20 cellular contexts compared by ENCODE assay signal in the genomic region with DNA sequence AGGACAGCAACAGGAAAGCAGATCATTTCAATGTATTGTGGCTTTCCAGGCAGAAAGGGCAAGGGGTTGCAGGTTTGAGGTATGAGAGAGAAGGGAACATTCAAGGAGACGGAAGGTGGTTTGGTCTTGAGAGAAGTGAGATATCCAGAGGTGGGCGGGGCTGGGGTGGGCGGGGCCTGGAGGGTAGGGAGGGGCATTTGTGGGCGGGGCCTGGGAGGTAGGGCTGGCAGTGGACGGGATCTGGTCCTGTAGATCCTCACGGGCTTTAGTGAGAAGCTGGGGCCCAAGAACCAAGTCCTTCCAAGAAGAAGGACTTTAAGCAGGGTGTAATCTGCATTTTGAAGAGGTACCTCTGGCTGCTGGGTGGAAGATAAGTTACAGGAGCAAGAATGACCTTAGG.
DNase-seq lines count a peak whose midpoint lies in the region; ATAC-seq, FAIRE-seq and TF ChIP-seq lines count a peak whose summit lies in the region.
"Had no signal": no experiment of that assay in that cellular context is flagged by ENCODE, and none has a peak within 500 bp of the region (broad histone marks: within the 10 kb centered on the region; RNA-seq: fewer than 3 reads in every experiment).

No MANE protein-coding gene starts in this region.

- no peaks in the 10 kb centered on the region for H3K4me1 ChIP-seq in testis
- H3K4me1 ChIP-seq in kidney (ENCODE audit: control insufficient read depth in 1 of 2, insufficient read depth in 1 of 2, low read depth in 1 of 2, low read length in 2 of 2) = no peaks in the 10 kb centered on the region
- H3K4me1 ChIP-seq: Caco-2 had no signal

- no peak for FAIRE-seq in kidney (lab: Jason Lieb, UNC)
- FAIRE-seq: GM12878, GM18507 had no signal

- TF ChIP-seq CTCF in testis (IDR thresholded peaks at IDR 0.05) (no peak), kidney (IDR thresholded peaks at IDR 0.05; ENCODE audit: borderline replicate concordance, extremely low read depth, insufficient read depth) (no peak)

- H3K36me3 Mint-ChIP-seq in activated CD4-positive, alpha-beta memory T cell treated with anti-CD3 and anti-CD28 coated beads, Interleukin-2, amount 10 ng/mL, durations not matched to agents 7 days and 5 days (ENCODE audit: low read depth) = no peaks in the 10 kb centered on the region

- H3K27ac ChIP-seq in testis (no peak overlapping the region), kidney (ENCODE audit: low read depth in 2 of 2, low read length in 2 of 2) (no peak overlapping the region)
- H3K27ac ChIP-seq: BLaER1 treated with 17β-estradiol and CSF1 and Interleukin-3, amounts not matched to agents 10 nM and 100 nM; SK-N-MC had no signal

- POLR2A ChIA-PET in activated CD4-positive, alpha-beta memory T cell treated with anti-CD3 and anti-CD28 coated beads, Interleukin-2, amount 10 ng/mL, durations not matched to agents 7 days and 5 days (lab: Charles Lee) = no interaction called here

- WGBS in testis, 2 donors = 60 to 64% methylated on average over 6 of the region's 6 CpGs

- H3K27me3 ChIP-seq in H7 (ENCODE audit: control insufficient read depth, insufficient read depth, low read length) (no peaks in the 10 kb centered on the region; the same call in 1 of the 2 replicates), testis (no peaks in the 10 kb centered on the region)
- H3K27me3 ChIP-seq: BLaER1 treated with 17β-estradiol and CSF1 and Interleukin-3, amounts not matched to agents 10 nM and 100 nM had no signal

- H3K27ac Mint-ChIP-seq in activated CD4-positive, alpha-beta memory T cell treated with anti-CD3 and anti-CD28 coated beads, Interleukin-2, amount 10 ng/mL, durations not matched to agents 7 days and 5 days = no peak overlapping the region
- H3K27ac Mint-ChIP-seq: T-helper 1 cell treated with Interleukin-12 subunit alpha and Interleukin-12 subunit beta and Interleukin-4 antibody, amounts not matched to agents 30 μg/mL and 1 μg/mL, for 36 hours had no signal

- no peak overlapping the region for H3K4me3 ChIP-seq in H7 (ENCODE audit: insufficient read depth, low read depth, low read length)
- H3K4me3 ChIP-seq in testis = no peak overlapping the region
- no peak overlapping the region for H3K4me3 ChIP-seq in kidney (ENCODE audit: low read length in 2 of 2)
- H3K4me3 ChIP-seq: BLaER1 treated with 17β-estradiol and CSF1 and Interleukin-3, amounts not matched to agents 10 nM and 100 nM; GM12878; SK-N-MC had no signal

- no peaks in the 10 kb centered on the region for H3K9me3 Mint-ChIP-seq in activated CD4-positive, alpha-beta memory T cell treated with anti-CD3 and anti-CD28 coated beads, Interleukin-2, amount 10 ng/mL, durations not matched to agents 7 days and 5 days
- H3K9me3 Mint-ChIP-seq: T-helper 1 cell treated with Interleukin-12 subunit alpha and Interleukin-12 subunit beta and Interleukin-4 antibody, amounts not matched to agents 30 μg/mL and 1 μg/mL, for 36 hours had no signal

- CTCF ChIA-PET in activated CD4-positive, alpha-beta memory T cell treated with anti-CD3 and anti-CD28 coated beads, Interleukin-2, amount 10 ng/mL, durations not matched to agents 7 days and 5 days (lab: Charles Lee) = no interaction called here

- no peaks in the 10 kb centered on the region for H3K9me3 ChIP-seq in testis
- no peaks in the 10 kb centered on the region for H3K9me3 ChIP-seq in kidney (ENCODE audit: control insufficient read depth in 1 of 2, low read length in 2 of 2)
- H3K9me3 ChIP-seq: Caco-2 had no signal

- no peak overlapping the region for H3K9ac ChIP-seq in kidney (ENCODE audit: low read length in 2 of 2)
- H3K9ac ChIP-seq: BLaER1 treated with 17β-estradiol and CSF1 and Interleukin-3, amounts not matched to agents 10 nM and 100 nM had no signal

- H3K4me1 Mint-ChIP-seq in activated CD4-positive, alpha-beta memory T cell treated with anti-CD3 and anti-CD28 coated beads, Interleukin-2, amount 10 ng/mL, durations not matched to agents 7 days and 5 days = no peaks in the 10 kb centered on the region

- H3K36me3 ChIP-seq in H7 (replicated peaks; ENCODE audit: control insufficient read depth, insufficient read depth, low read length) (no peaks in the 10 kb centered on the region), testis (ENCODE audit: low read depth, missing control alignments) (no peaks in the 10 kb centered on the region), kidney (ENCODE audit: control insufficient read depth in 1 of 2, insufficient read depth in 2 of 2, low read length in 2 of 2) (no peaks in the 10 kb centered on the region)
- H3K36me3 ChIP-seq: BLaER1 treated with 17β-estradiol and CSF1 and Interleukin-3, amounts not matched to agents 10 nM and 100 nM had no signal

- TF ChIP-seq POLR2A in erythroblast (IDR thresholded peaks at IDR 0.05; ENCODE audit: low read length) (no peak), testis (IDR thresholded peaks at IDR 0.05) (no peak)

- no peak overlapping the region for H3K4me3 Mint-ChIP-seq in activated CD4-positive, alpha-beta memory T cell treated with anti-CD3 and anti-CD28 coated beads, Interleukin-2, amount 10 ng/mL, durations not matched to agents 7 days and 5 days
- H3K4me3 Mint-ChIP-seq: T-helper 1 cell treated with Interleukin-12 subunit alpha and Interleukin-12 subunit beta and Interleukin-4 antibody, amounts not matched to agents 30 μg/mL and 1 μg/mL, for 36 hours had no signal

- peak; percentile 96 for DNase-seq in H7
- DNase-seq in OCI-M1 (lab: John Stamatoyannopoulos, UW) = peak; percentile 38
- DNase-seq in erythroblast (lab: John Stamatoyannopoulos, UW) = peak; percentile 22 to 41
- DNase-seq in testis = peak; percentile 28
- no peak for DNase-seq in kidney
- no peak for DNase-seq in MV-4-11 (lab: John Stamatoyannopoulos, UW)
- no peak for DNase-seq in activated CD4-positive, alpha-beta memory T cell treated with anti-CD3 and anti-CD28 coated beads, Interleukin-2, amount 10 ng/mL, durations not matched to agents 7 days and 5 days
- DNase-seq: Caco-2; IMR-90; NCI-H1436 treated with DMSO at 0.1 percent for 48 hours; NCI-H2081; NCI-H526; NK-92 treated with Interleukin-12 subunit alpha and Interleukin-12 subunit beta, amount 100 ng/mL, for 24 hours; PC-3 had no signal

- H3K27me3 Mint-ChIP-seq in activated CD4-positive, alpha-beta memory T cell treated with anti-CD3 and anti-CD28 coated beads, Interleukin-2, amount 10 ng/mL, durations not matched to agents 7 days and 5 days = no peaks in the 10 kb centered on the region

- ATAC-seq in GM21381 (IDR thresholded peaks at IDR 0.05; ENCODE audit: unreplicated experiment) = no peak
- ATAC-seq: GM12878, PC-3 had no signal

- intact Hi-C loops in testis (cut with DNase I; ENCODE audit: low total_unique reads) (no loop called here), kidney (cut with DNase I) (no loop called here)

Comparison
In these comparisons a context has a peak if more than half of its experiments do, and no peak if none do; other contexts are left out.
1. DNase-seq: peak in H7 (single experiment), OCI-M1 (single experiment), erythroblast (2 of 2) and testis (single experiment); none in kidney (single experiment), MV-4-11 (single experiment) and activated CD4-positive, alpha-beta memory T cell treated with anti-CD3 and anti-CD28 coated beads, Interleukin-2, amount 10 ng/mL, durations not matched to agents 7 days and 5 days (single experiment).